Comparison of ENCODE assay signal across 1 cellular context in the genomic region with DNA sequence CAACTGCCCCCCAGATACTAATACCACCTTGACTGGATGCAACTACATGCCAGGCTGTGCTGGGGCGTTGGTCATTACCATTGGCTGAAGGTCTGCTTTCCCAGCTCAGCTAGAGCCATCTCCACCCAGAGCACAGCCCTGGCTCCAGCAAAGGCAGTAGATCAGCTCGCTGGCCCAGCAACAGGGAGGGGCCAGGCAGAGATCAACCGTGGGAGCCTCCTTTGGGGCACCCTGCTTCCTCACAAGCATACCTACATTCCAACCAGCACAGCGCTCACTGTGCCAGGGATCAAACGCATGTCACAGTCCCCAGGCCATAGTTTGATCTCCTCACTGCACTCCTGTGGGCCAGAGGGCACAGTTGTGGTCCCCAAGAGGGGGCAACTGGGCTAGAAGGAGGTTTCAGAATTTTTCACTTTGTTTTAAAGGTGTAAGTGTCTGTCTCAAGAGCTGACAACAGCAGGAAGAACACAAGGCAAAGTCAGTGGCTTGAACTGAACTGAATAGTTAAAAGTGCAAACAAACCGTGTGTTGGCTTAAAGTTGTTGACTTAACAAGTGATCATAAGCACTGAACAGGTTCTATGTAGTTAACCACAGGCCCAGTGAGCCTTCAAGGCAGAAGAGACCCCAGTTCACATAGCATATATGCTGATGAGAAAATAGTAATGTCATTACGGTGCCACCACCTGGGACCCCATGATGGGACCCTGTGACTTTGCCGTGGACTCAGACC.
A peak's percentile ranks its signal among the peaks of the same experiment; 100 is the strongest.
TF ChIP-seq lines count a peak whose summit lies in the region.

No MANE protein-coding gene starts in this region.

TF ChIP-seq in HepG2, 621 proteins besides CTCF, POLR2A, EP300 and RAD21 (continued from another document and continues in another):
- TF ChIP-seq, protein P1, sequence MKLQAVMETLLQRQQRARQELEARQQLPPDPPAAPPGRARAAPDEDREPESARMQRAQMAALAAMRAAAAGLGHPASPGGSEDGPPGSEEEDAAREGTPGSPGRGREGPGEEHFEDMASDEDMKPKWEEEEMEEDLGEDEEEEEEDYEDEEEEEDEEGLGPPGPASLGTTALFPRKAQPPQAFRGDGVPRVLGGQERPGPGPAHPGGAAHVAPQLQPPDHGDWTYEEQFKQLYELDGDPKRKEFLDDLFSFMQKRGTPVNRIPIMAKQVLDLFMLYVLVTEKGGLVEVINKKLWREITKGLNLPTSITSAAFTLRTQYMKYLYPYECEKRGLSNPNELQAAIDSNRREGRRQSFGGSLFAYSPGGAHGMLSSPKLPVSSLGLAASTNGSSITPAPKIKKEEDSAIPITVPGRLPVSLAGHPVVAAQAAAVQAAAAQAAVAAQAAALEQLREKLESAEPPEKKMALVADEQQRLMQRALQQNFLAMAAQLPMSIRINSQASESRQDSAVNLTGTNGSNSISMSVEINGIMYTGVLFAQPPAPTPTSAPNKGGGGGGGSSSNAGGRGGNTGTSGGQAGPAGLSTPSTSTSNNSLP (IDR thresholded peaks at IDR 0.05; ENCODE audit: low read depth, low read length) = 0 out of 2 replicates have a peak, but pooled peaks have one; percentile 30
- TF ChIP-seq RXRB (CRISPR knock-in tag; IDR thresholded peaks at IDR 0.05; ENCODE audit: borderline replicate concordance) (peak; percentile 79), ZBTB20 (CRISPR knock-in tag; IDR thresholded peaks at IDR 0.05; ENCODE audit: borderline replicate concordance, low read depth) (no peak), MZF1 (CRISPR knock-in tag; IDR thresholded peaks at IDR 0.05; ENCODE audit: borderline replicate concordance) (no peak), ZNF335 (CRISPR knock-in tag; IDR thresholded peaks at IDR 0.05) (peak; percentile 42; the same call in 1 of the 2 replicates), ZNF350 (CRISPR knock-in tag; IDR thresholded peaks at IDR 0.05; ENCODE audit: borderline replicate concordance, low read depth) (peak; percentile 69; the same call in 1 of the 2 replicates), TCF7 (IDR thresholded peaks at IDR 0.05; ENCODE audit: low read depth) (no peak; the same call in 1 of the 2 replicates), PHF8 (CRISPR knock-in tag; IDR thresholded peaks at IDR 0.05) (0 out of 2 replicates have a peak, but pooled peaks have one; percentile 35), ZNF441 (CRISPR knock-in tag; IDR thresholded peaks at IDR 0.05; ENCODE audit: borderline replicate concordance) (0 out of 2 replicates have a peak, but pooled peaks have one; percentile 17), CBX2 (IDR thresholded peaks at IDR 0.05; ENCODE audit: low read depth, low read length) (no peak), CBX2 (CRISPR knock-in tag; IDR thresholded peaks at IDR 0.05; ENCODE audit: low read depth) (peak; percentile 23; the same call in 1 of the 2 replicates), U2AF1 (optimal IDR thresholded peaks at IDR 0.05; ENCODE audit: low read depth, low read length) (no peak), ZNF598 (CRISPR knock-in tag; IDR thresholded peaks at IDR 0.05; ENCODE audit: borderline replicate concordance) (peak; percentile 68; the same call in 1 of the 2 replicates)
- TF ChIP-seq, protein P2, sequence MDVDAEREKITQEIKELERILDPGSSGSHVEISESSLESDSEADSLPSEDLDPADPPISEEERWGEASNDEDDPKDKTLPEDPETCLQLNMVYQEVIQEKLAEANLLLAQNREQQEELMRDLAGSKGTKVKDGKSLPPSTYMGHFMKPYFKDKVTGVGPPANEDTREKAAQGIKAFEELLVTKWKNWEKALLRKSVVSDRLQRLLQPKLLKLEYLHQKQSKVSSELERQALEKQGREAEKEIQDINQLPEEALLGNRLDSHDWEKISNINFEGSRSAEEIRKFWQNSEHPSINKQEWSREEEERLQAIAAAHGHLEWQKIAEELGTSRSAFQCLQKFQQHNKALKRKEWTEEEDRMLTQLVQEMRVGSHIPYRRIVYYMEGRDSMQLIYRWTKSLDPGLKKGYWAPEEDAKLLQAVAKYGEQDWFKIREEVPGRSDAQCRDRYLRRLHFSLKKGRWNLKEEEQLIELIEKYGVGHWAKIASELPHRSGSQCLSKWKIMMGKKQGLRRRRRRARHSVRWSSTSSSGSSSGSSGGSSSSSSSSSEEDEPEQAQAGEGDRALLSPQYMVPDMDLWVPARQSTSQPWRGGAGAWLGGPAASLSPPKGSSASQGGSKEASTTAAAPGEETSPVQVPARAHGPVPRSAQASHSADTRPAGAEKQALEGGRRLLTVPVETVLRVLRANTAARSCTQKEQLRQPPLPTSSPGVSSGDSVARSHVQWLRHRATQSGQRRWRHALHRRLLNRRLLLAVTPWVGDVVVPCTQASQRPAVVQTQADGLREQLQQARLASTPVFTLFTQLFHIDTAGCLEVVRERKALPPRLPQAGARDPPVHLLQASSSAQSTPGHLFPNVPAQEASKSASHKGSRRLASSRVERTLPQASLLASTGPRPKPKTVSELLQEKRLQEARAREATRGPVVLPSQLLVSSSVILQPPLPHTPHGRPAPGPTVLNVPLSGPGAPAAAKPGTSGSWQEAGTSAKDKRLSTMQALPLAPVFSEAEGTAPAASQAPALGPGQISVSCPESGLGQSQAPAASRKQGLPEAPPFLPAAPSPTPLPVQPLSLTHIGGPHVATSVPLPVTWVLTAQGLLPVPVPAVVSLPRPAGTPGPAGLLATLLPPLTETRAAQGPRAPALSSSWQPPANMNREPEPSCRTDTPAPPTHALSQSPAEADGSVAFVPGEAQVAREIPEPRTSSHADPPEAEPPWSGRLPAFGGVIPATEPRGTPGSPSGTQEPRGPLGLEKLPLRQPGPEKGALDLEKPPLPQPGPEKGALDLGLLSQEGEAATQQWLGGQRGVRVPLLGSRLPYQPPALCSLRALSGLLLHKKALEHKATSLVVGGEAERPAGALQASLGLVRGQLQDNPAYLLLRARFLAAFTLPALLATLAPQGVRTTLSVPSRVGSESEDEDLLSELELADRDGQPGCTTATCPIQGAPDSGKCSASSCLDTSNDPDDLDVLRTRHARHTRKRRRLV (CRISPR knock-in tag; IDR thresholded peaks at IDR 0.05) = 0 out of 2 replicates have a peak, but pooled peaks have one; percentile 39
- TF ChIP-seq, protein P3, sequence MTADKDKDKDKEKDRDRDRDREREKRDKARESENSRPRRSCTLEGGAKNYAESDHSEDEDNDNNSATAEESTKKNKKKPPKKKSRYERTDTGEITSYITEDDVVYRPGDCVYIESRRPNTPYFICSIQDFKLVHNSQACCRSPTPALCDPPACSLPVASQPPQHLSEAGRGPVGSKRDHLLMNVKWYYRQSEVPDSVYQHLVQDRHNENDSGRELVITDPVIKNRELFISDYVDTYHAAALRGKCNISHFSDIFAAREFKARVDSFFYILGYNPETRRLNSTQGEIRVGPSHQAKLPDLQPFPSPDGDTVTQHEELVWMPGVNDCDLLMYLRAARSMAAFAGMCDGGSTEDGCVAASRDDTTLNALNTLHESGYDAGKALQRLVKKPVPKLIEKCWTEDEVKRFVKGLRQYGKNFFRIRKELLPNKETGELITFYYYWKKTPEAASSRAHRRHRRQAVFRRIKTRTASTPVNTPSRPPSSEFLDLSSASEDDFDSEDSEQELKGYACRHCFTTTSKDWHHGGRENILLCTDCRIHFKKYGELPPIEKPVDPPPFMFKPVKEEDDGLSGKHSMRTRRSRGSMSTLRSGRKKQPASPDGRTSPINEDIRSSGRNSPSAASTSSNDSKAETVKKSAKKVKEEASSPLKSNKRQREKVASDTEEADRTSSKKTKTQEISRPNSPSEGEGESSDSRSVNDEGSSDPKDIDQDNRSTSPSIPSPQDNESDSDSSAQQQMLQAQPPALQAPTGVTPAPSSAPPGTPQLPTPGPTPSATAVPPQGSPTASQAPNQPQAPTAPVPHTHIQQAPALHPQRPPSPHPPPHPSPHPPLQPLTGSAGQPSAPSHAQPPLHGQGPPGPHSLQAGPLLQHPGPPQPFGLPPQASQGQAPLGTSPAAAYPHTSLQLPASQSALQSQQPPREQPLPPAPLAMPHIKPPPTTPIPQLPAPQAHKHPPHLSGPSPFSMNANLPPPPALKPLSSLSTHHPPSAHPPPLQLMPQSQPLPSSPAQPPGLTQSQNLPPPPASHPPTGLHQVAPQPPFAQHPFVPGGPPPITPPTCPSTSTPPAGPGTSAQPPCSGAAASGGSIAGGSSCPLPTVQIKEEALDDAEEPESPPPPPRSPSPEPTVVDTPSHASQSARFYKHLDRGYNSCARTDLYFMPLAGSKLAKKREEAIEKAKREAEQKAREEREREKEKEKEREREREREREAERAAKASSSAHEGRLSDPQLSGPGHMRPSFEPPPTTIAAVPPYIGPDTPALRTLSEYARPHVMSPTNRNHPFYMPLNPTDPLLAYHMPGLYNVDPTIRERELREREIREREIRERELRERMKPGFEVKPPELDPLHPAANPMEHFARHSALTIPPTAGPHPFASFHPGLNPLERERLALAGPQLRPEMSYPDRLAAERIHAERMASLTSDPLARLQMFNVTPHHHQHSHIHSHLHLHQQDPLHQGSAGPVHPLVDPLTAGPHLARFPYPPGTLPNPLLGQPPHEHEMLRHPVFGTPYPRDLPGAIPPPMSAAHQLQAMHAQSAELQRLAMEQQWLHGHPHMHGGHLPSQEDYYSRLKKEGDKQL (CRISPR knock-in tag; IDR thresholded peaks at IDR 0.05; ENCODE audit: low read depth) = peak; percentile 32; the same call in 1 of the 2 replicates
- TF ChIP-seq, protein P4, sequence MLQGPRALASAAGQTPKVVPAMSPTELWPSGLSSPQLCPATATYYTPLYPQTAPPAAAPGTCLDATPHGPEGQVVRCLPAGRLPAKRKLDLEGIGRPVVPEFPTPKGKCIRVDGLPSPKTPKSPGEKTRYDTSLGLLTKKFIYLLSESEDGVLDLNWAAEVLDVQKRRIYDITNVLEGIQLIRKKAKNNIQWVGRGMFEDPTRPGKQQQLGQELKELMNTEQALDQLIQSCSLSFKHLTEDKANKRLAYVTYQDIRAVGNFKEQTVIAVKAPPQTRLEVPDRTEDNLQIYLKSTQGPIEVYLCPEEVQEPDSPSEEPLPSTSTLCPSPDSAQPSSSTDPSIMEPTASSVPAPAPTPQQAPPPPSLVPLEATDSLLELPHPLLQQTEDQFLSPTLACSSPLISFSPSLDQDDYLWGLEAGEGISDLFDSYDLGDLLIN (CRISPR knock-in tag; IDR thresholded peaks at IDR 0.05; ENCODE audit: borderline replicate concordance) = no peak
- TF ChIP-seq, protein P5, sequence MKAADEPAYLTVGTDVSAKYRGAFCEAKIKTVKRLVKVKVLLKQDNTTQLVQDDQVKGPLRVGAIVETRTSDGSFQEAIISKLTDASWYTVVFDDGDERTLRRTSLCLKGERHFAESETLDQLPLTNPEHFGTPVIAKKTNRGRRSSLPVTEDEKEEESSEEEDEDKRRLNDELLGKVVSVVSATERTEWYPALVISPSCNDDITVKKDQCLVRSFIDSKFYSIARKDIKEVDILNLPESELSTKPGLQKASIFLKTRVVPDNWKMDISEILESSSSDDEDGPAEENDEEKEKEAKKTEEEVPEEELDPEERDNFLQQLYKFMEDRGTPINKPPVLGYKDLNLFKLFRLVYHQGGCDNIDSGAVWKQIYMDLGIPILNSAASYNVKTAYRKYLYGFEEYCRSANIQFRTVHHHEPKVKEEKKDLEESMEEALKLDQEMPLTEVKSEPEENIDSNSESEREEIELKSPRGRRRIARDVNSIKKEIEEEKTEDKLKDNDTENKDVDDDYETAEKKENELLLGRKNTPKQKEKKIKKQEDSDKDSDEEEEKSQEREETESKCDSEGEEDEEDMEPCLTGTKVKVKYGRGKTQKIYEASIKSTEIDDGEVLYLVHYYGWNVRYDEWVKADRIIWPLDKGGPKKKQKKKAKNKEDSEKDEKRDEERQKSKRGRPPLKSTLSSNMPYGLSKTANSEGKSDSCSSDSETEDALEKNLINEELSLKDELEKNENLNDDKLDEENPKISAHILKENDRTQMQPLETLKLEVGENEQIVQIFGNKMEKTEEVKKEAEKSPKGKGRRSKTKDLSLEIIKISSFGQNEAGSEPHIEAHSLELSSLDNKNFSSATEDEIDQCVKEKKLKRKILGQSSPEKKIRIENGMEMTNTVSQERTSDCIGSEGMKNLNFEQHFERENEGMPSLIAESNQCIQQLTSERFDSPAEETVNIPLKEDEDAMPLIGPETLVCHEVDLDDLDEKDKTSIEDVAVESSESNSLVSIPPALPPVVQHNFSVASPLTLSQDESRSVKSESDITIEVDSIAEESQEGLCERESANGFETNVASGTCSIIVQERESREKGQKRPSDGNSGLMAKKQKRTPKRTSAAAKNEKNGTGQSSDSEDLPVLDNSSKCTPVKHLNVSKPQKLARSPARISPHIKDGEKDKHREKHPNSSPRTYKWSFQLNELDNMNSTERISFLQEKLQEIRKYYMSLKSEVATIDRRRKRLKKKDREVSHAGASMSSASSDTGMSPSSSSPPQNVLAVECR (CRISPR knock-in tag; IDR thresholded peaks at IDR 0.05; ENCODE audit: borderline replicate concordance) = peak; percentile 24; the same call in 1 of the 2 replicates
- TF ChIP-seq, protein P6, sequence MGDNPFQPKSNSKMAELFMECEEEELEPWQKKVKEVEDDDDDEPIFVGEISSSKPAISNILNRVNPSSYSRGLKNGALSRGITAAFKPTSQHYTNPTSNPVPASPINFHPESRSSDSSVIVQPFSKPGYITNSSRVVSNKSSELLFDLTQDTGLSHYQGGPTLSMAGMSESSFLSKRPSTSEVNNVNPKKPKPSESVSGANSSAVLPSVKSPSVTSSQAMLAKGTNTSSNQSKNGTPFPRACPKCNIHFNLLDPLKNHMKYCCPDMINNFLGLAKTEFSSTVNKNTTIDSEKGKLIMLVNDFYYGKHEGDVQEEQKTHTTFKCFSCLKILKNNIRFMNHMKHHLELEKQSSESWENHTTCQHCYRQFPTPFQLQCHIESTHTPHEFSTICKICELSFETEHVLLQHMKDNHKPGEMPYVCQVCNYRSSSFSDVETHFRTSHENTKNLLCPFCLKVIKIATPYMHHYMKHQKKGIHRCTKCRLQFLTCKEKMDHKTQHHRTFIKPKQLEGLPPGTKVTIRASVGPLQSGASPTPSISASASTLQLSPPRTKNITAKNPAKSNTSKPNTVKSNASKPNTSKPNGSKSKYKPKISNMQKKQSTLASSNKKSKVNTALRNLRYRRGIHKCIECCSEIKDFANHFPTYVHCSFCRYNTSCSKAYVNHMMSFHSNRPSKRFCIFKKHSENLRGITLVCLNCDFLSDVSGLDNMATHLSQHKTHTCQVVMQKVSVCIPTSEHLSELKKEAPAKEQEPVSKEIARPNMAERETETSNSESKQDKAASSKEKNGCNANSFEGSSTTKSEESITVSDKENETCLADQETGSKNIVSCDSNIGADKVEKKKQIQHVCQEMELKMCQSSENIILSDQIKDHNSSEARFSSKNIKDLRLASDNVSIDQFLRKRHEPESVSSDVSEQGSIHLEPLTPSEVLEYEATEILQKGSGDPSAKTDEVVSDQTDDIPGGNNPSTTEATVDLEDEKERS (CRISPR knock-in tag; IDR thresholded peaks at IDR 0.05) = no peak
